19 cellular contexts compared by ENCODE assay signal in the genomic region with DNA sequence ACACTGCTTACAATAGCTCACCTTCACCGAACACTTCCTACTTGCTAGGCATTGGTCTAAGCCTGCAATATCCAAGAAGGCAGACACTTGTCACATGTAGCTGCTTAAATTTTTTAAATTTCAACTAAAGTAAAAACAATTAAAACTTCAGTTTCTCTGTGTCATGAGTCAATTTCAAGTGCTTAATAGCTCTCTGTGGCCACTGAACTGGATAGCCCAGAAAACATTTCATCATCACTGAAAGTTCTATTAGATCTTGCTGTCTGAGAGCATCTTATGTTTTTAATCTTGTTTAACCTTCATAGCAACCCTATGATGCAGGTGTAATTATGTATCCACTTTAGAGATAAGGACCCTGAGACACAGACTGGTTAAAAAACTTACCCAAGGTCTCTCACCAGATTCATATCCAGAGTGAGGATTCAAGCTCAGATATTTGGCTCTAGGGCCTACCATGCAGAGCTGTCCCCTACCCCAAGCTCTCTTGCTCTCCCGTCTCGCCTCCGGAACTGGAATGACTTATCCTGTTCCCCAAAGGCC. TPM values are rescaled to one million over a fixed set of nuclear protein-coding genes. Genes with fewer than 3 reads are reported as not detected.
A peak's percentile ranks its signal among the peaks of the same experiment; 100 is the strongest.
DNase-seq lines count a peak whose midpoint lies in the region; ATAC-seq and TF ChIP-seq lines count a peak whose summit lies in the region.
"Had no signal": no experiment of that assay in that cellular context is flagged by ENCODE, and none has a peak within 500 bp of the region (broad histone marks: within the 10 kb centered on the region; RNA-seq: fewer than 3 reads in every experiment).

No MANE protein-coding gene starts in this region.

- 0 out of 2 replicates have a peak overlapping the region, but pooled peaks have one; percentile 5 for H2AFZ ChIP-seq in KMS-11 (ENCODE audit: low read depth)
- H2AFZ ChIP-seq: GM23338, neural progenitor cell had no signal

- H3K9ac ChIP-seq in BLaER1 (no peak overlapping the region), KMS-11 (no peak overlapping the region)
- H3K9ac ChIP-seq: neural progenitor cell had no signal

- H3K36me3 ChIP-seq in BLaER1 (no peaks in the 10 kb centered on the region), KMS-11 (ENCODE audit: insufficient read depth) (no peaks in the 10 kb centered on the region)
- H3K36me3 ChIP-seq: lower lobe of right lung, neural progenitor cell, Peyer's patch, SJCRH30, suprapubic skin, vagina had no signal

- H3K4me3 ChIP-seq in BLaER1 (no peak overlapping the region), KMS-11 (IDR thresholded peaks at IDR 0.05; ENCODE audit: insufficient read depth, low read depth, low read length) (no peak overlapping the region)
- H3K4me3 ChIP-seq: A549, GM23338, lower lobe of right lung, neural progenitor cell, Peyer's patch, SJCRH30, suprapubic skin, vagina had no signal

- peaks cover 28% of the 10 kb centered on the region for H3K4me1 ChIP-seq in BLaER1
- H3K4me1 ChIP-seq in KMS-11 (ENCODE audit: low read depth, poor library complexity, severe bottlenecking) = peaks cover 32% of the 10 kb centered on the region
- H3K4me1 ChIP-seq: A549, neural progenitor cell, Peyer's patch, SJCRH30, vagina had no signal

- H3K36me3 Mint-ChIP-seq in effector memory CD8-positive, alpha-beta T cell (ENCODE audit: insufficient read depth) = peaks cover 7% of the 10 kb centered on the region
- H3K36me3 Mint-ChIP-seq in natural killer cell treated with Interleukin-12 subunit alpha and Interleukin-12 subunit beta and Interleukin-15 and Interleukin-18, amount 100 ng/mL, for 72 hours = no peaks in the 10 kb centered on the region
- no peaks in the 10 kb centered on the region for H3K36me3 Mint-ChIP-seq in endothelial cell (ENCODE audit: low read depth, unreplicated experiment)
- H3K36me3 Mint-ChIP-seq: activated naive CD4-positive, alpha-beta T cell treated with anti-CD3 and anti-CD28 coated beads, Interleukin-2, amount 10 ng/mL, durations not matched to agents 7 days and 5 days; neural progenitor cell had no signal

- peaks cover 4% of the 10 kb centered on the region; the same call in 1 of the 2 replicates for H4K20me1 ChIP-seq in BLaER1
- no peaks in the 10 kb centered on the region for H4K20me1 ChIP-seq in KMS-11 (ENCODE audit: insufficient read depth)

- H3K9me3 ChIP-seq in BLaER1 = no peaks in the 10 kb centered on the region
- H3K9me3 ChIP-seq: A549, lower lobe of right lung, Peyer's patch, SJCRH30, suprapubic skin, vagina had no signal

- peaks cover 53 to 61% of the 10 kb centered on the region in 2 donors for H3K4me1 Mint-ChIP-seq in effector memory CD8-positive, alpha-beta T cell (ENCODE audit: low read depth in 2 of 2)
- peaks cover 53 to 66% of the 10 kb centered on the region in 2 donors for H3K4me1 Mint-ChIP-seq in natural killer cell treated with Interleukin-12 subunit alpha and Interleukin-12 subunit beta and Interleukin-15 and Interleukin-18, amount 100 ng/mL, for 72 hours (ENCODE audit: low read depth in 2 of 2)
- no peaks in the 10 kb centered on the region for H3K4me1 Mint-ChIP-seq in endothelial cell (ENCODE audit: unreplicated experiment)
- H3K4me1 Mint-ChIP-seq: GM23338, neural progenitor cell had no signal

- TF ChIP-seq CTCF in KMS-11 (conservative IDR thresholded peaks at IDR 0.05; ENCODE audit: low read depth, low read length) (no peak), endothelial cell (IDR thresholded peaks at IDR 0.05; ENCODE audit: unreplicated experiment) (no peak)

- peak overlapping the region; percentile 82 to 86 for H3K4me3 Mint-ChIP-seq in effector memory CD8-positive, alpha-beta T cell
- peak overlapping the region; percentile 82 for H3K4me3 Mint-ChIP-seq in natural killer cell treated with Interleukin-12 subunit alpha and Interleukin-12 subunit beta and Interleukin-15 and Interleukin-18, amount 100 ng/mL, for 72 hours
- H3K4me3 Mint-ChIP-seq in endothelial cell (ENCODE audit: unreplicated experiment) = no peak overlapping the region
- H3K4me3 Mint-ChIP-seq: activated naive CD4-positive, alpha-beta T cell treated with anti-CD3 and anti-CD28 coated beads, Interleukin-2, amount 10 ng/mL, durations not matched to agents 7 days and 5 days; activated T-helper 1 cell treated with anti-CD3 and anti-CD28 coated beads, Interleukin-12 subunit alpha, Interleukin-12 subunit beta, Interleukin-2, Interleukin-4 antibody, amounts not matched to agents 30 ng/mL and 10 ng/mL and 1 ng/mL, durations not matched to agents 14 hours and 24 hours and 36 hours; GM23338; neural progenitor cell had no signal

- H3K4me2 ChIP-seq in BLaER1 (peak overlapping the region; percentile 56), KMS-11 (peak overlapping the region; percentile 55)
- H3K4me2 ChIP-seq: A549, GM23338, neural progenitor cell had no signal

- H3K79me2 ChIP-seq in KMS-11 (ENCODE audit: insufficient read depth, low read depth) = no peaks in the 10 kb centered on the region

- H3K27me3 ChIP-seq in BLaER1 (no peaks in the 10 kb centered on the region), KMS-11 (ENCODE audit: insufficient read depth, low read depth) (no peaks in the 10 kb centered on the region; the same call in 1 of the 2 replicates)
- H3K27me3 ChIP-seq: Peyer's patch, SJCRH30, vagina had no signal

- ATAC-seq in effector memory CD8-positive, alpha-beta T cell (replicated peaks) = peak; percentile 23
- ATAC-seq in natural killer cell treated with Interleukin-12 subunit alpha and Interleukin-12 subunit beta and Interleukin-15 and Interleukin-18, amount 100 ng/mL, for 72 hours = no peak
- no peak for ATAC-seq in GM19455 (IDR thresholded peaks at IDR 0.05; ENCODE audit: unreplicated experiment)

- no peak overlapping the region for H3K27ac ChIP-seq in BLaER1
- H3K27ac ChIP-seq in KMS-11 = no peak overlapping the region
- H3K27ac ChIP-seq: A549, lower lobe of right lung, neural progenitor cell, Peyer's patch, SJCRH30, suprapubic skin, vagina had no signal

- no peaks in the 10 kb centered on the region for H3K27me3 Mint-ChIP-seq in effector memory CD8-positive, alpha-beta T cell
- peaks cover 0 to 5% of the 10 kb centered on the region in 2 donors for H3K27me3 Mint-ChIP-seq in natural killer cell treated with Interleukin-12 subunit alpha and Interleukin-12 subunit beta and Interleukin-15 and Interleukin-18, amount 100 ng/mL, for 72 hours
- peaks cover 3% of the 10 kb centered on the region for H3K27me3 Mint-ChIP-seq in endothelial cell (ENCODE audit: unreplicated experiment)

- H3K27ac Mint-ChIP-seq in effector memory CD8-positive, alpha-beta T cell = peak overlapping the region; percentile 92
- peak overlapping the region; percentile 66 to 69 for H3K27ac Mint-ChIP-seq in natural killer cell treated with Interleukin-12 subunit alpha and Interleukin-12 subunit beta and Interleukin-15 and Interleukin-18, amount 100 ng/mL, for 72 hours
- no peak overlapping the region for H3K27ac Mint-ChIP-seq in endothelial cell (ENCODE audit: unreplicated experiment)
- H3K27ac Mint-ChIP-seq: activated naive CD4-positive, alpha-beta T cell treated with anti-CD3 and anti-CD28 coated beads, Interleukin-2, amount 10 ng/mL, durations not matched to agents 7 days and 5 days; activated T-helper 1 cell treated with anti-CD3 and anti-CD28 coated beads, Interleukin-12 subunit alpha, Interleukin-12 subunit beta, Interleukin-2, Interleukin-4 antibody, amounts not matched to agents 30 ng/mL and 10 ng/mL and 1 ng/mL, durations not matched to agents 14 hours and 24 hours and 36 hours; GM23338; neural progenitor cell had no signal

- DNase-seq in effector memory CD8-positive, alpha-beta T cell = no peak
- DNase-seq in natural killer cell treated with Interleukin-12 subunit alpha and Interleukin-12 subunit beta and Interleukin-15 and Interleukin-18, amount 100 ng/mL, for 72 hours (ENCODE audit: low spot score) = no peak
- no peak for DNase-seq in NCI-H1105 (lab: John Stamatoyannopoulos, UW)
- DNase-seq in ureter (ENCODE audit: low spot score) = no peak
- DNase-seq in endothelial cell (ENCODE audit: low spot score) = no peak
- DNase-seq: lower lobe of right lung had no signal

- no peaks in the 10 kb centered on the region for H3K9me3 Mint-ChIP-seq in effector memory CD8-positive, alpha-beta T cell
- no peaks in the 10 kb centered on the region for H3K9me3 Mint-ChIP-seq in natural killer cell treated with Interleukin-12 subunit alpha and Interleukin-12 subunit beta and Interleukin-15 and Interleukin-18, amount 100 ng/mL, for 72 hours
- H3K9me3 Mint-ChIP-seq in endothelial cell (ENCODE audit: unreplicated experiment) = no peaks in the 10 kb centered on the region
- H3K9me3 Mint-ChIP-seq: activated naive CD4-positive, alpha-beta T cell treated with anti-CD3 and anti-CD28 coated beads, Interleukin-2, amount 10 ng/mL, durations not matched to agents 7 days and 5 days; activated T-helper 1 cell treated with anti-CD3 and anti-CD28 coated beads, Interleukin-12 subunit alpha, Interleukin-12 subunit beta, Interleukin-2, Interleukin-4 antibody, amounts not matched to agents 30 ng/mL and 10 ng/mL and 1 ng/mL, durations not matched to agents 14 hours and 24 hours and 36 hours; GM23338; neural progenitor cell had no signal

RNA-seq across cellular contexts. Expression of a gene that starts 2.6 kb away (rescaled TPM):
- total RNA-seq in natural killer cell treated with Interleukin-12 subunit alpha and Interleukin-12 subunit beta and Interleukin-15 and Interleukin-18, amount 100 ng/mL, for 72 hours = under 1 TPM in 1 of 2 donors, not detected in 1; 0.81 TPM
- total RNA-seq in ureter = 0.49 TPM
- total RNA-seq in endothelial cell (ENCODE audit: unreplicated experiment) = not detected
- total RNA-seq: activated T-helper 1 cell treated with anti-CD3 and anti-CD28 coated beads, Interleukin-12 subunit alpha, Interleukin-12 subunit beta, Interleukin-2, Interleukin-4 antibody, amounts not matched to agents 30 ng/mL and 10 ng/mL and 1 ng/mL, durations not matched to agents 14 hours and 24 hours and 36 hours; G401; GM23338; SJCRH30; vagina had no signal

RNA-seq across cellular contexts. Expression of a gene that starts 18.8 kb away (rescaled TPM):
- 10 to 100 TPM; 10.7 to 14.4 TPM for total RNA-seq in natural killer cell treated with Interleukin-12 subunit alpha and Interleukin-12 subunit beta and Interleukin-15 and Interleukin-18, amount 100 ng/mL, for 72 hours
- total RNA-seq in ureter (47.5 TPM), endothelial cell (ENCODE audit: unreplicated experiment) (38.7 TPM)
- total RNA-seq: SJCRH30 had no signal

RNA-seq across cellular contexts. Expression of a gene that starts 27.2 kb away (rescaled TPM):
- 1 to 10 TPM in 1 of 2 donors, under 1 TPM in 1; 0.29 to 2.1 TPM for total RNA-seq in natural killer cell treated with Interleukin-12 subunit alpha and Interleukin-12 subunit beta and Interleukin-15 and Interleukin-18, amount 100 ng/mL, for 72 hours
- total RNA-seq in ureter = 3.6 TPM
- total RNA-seq in endothelial cell (ENCODE audit: unreplicated experiment) = not detected
- total RNA-seq: G401, GM23338, SJCRH30 had no signal
